25 cellular contexts compared by ENCODE assay signal in genomic region chr1:70256664-70257063, GRCh38.
"Had no signal": no experiment of that assay in that cellular context is flagged by ENCODE, and none has a peak within 500 bp of the region (broad histone marks: within the 10 kb centered on the region; RNA-seq: fewer than 3 reads in every experiment).

No MANE protein-coding gene starts in this region.

- H3K4me1 ChIP-seq: psoas muscle, right lobe of liver, suprapubic skin, transverse colon, vagina had no signal

- H3K27me3 ChIP-seq: dorsolateral prefrontal cortex, right lobe of liver, suprapubic skin, transverse colon, vagina had no signal

- H3K27ac Mint-ChIP-seq: activated CD4-positive, alpha-beta memory T cell treated with anti-CD3 and anti-CD28 coated beads for 36 hours; activated CD4-positive, alpha-beta T cell treated with anti-CD3 and anti-CD28 coated beads for 36 hours; activated naive CD8-positive, alpha-beta T cell treated with anti-CD3 and anti-CD28 coated beads, Interleukin-2, amount 50 U/mL, for 24 hours; activated T-helper 17 cell treated with anti-CD3 and anti-CD28 coated beads, Interleukin-2, amount 50 U/mL, for 72 hours; memory B cell; stimulated activated naive CD8-positive, alpha-beta T cell treated with anti-CD3 and anti-CD28 coated beads, Interleukin-15, Interleukin-2, amounts not matched to agents 100 ng/mL and 50 ng/mL, for 24 hours had no signal

- H3K4me3 ChIP-seq: dorsolateral prefrontal cortex, psoas muscle, right lobe of liver, suprapubic skin, transverse colon, vagina had no signal

- H3K27me3 Mint-ChIP-seq: activated CD4-positive, alpha-beta memory T cell treated with anti-CD3 and anti-CD28 coated beads for 36 hours; activated CD4-positive, alpha-beta T cell treated with anti-CD3 and anti-CD28 coated beads for 36 hours; activated naive CD8-positive, alpha-beta T cell treated with anti-CD3 and anti-CD28 coated beads, Interleukin-2, amount 50 U/mL, for 24 hours; activated T-helper 17 cell treated with anti-CD3 and anti-CD28 coated beads, Interleukin-2, amount 50 U/mL, for 72 hours; brain; memory B cell; naive B cell; stimulated activated naive CD8-positive, alpha-beta T cell treated with anti-CD3 and anti-CD28 coated beads, Interleukin-15, Interleukin-2, amounts not matched to agents 100 ng/mL and 50 ng/mL, for 24 hours had no signal

- H3K9me3 ChIP-seq: psoas muscle, right lobe of liver, suprapubic skin, transverse colon, vagina had no signal

- FAIRE-seq: colon, small intestine had no signal

- H3K36me3 Mint-ChIP-seq: naive B cell had no signal

- H3K27ac ChIP-seq: epithelial cell of prostate, psoas muscle, right lobe of liver, suprapubic skin, transverse colon, vagina had no signal

- H3K9me3 Mint-ChIP-seq: activated CD4-positive, alpha-beta memory T cell treated with anti-CD3 and anti-CD28 coated beads for 36 hours; activated naive CD8-positive, alpha-beta T cell treated with anti-CD3 and anti-CD28 coated beads, Interleukin-2, amount 50 U/mL, for 24 hours; activated T-helper 17 cell treated with anti-CD3 and anti-CD28 coated beads, Interleukin-2, amount 50 U/mL, for 72 hours; brain; memory B cell; naive B cell; stimulated activated naive CD8-positive, alpha-beta T cell treated with anti-CD3 and anti-CD28 coated beads, Interleukin-15, Interleukin-2, amounts not matched to agents 100 ng/mL and 50 ng/mL, for 24 hours had no signal

- ATAC-seq: activated CD4-positive, alpha-beta T cell treated with anti-CD3 and anti-CD28 coated beads for 36 hours; activated naive CD8-positive, alpha-beta T cell treated with anti-CD3 and anti-CD28 coated beads, Interleukin-2, amount 50 U/mL, for 24 hours; activated T-helper 17 cell treated with anti-CD3 and anti-CD28 coated beads, Interleukin-2, amount 50 U/mL, for 72 hours had no signal

- H3K4me3 Mint-ChIP-seq: activated CD4-positive, alpha-beta memory T cell treated with anti-CD3 and anti-CD28 coated beads for 36 hours; activated CD4-positive, alpha-beta T cell treated with anti-CD3 and anti-CD28 coated beads for 36 hours; activated naive CD8-positive, alpha-beta T cell treated with anti-CD3 and anti-CD28 coated beads, Interleukin-2, amount 50 U/mL, for 24 hours; activated T-helper 17 cell treated with anti-CD3 and anti-CD28 coated beads, Interleukin-2, amount 50 U/mL, for 72 hours; brain; memory B cell; naive B cell; stimulated activated naive CD8-positive, alpha-beta T cell treated with anti-CD3 and anti-CD28 coated beads, Interleukin-15, Interleukin-2, amounts not matched to agents 100 ng/mL and 50 ng/mL, for 24 hours had no signal

- H3K4me1 Mint-ChIP-seq: activated CD4-positive, alpha-beta T cell treated with anti-CD3 and anti-CD28 coated beads for 36 hours; activated naive CD8-positive, alpha-beta T cell treated with anti-CD3 and anti-CD28 coated beads, Interleukin-2, amount 50 U/mL, for 24 hours; brain; memory B cell; naive B cell had no signal

- DNase-seq: activated CD4-positive, alpha-beta memory T cell treated with anti-CD3 and anti-CD28 coated beads for 36 hours; activated CD4-positive, alpha-beta T cell treated with anti-CD3 and anti-CD28 coated beads for 36 hours; activated naive CD4-positive, alpha-beta T cell treated with Interleukin-2 at 50 U/mL for 16 hours; activated naive CD8-positive, alpha-beta T cell treated with anti-CD3 and anti-CD28 coated beads, Interleukin-2, amount 50 U/mL, for 24 hours; activated T-cell treated with anti-CD3 and anti-CD28 coated beads for 4 hours; anterior cingulate cortex; central memory CD4-positive, alpha-beta T cell; dorsolateral prefrontal cortex; hypothalamus; islet precursor cell; naive B cell; psoas muscle; right lobe of liver; small intestine; stimulated activated CD4-positive, alpha-beta T cell treated with anti-CD3 and anti-CD28 coated beads, Interleukin-15, amount 100 ng/mL, for 24 hours; stimulated activated CD4-positive, alpha-beta T cell treated with anti-CD3 and anti-CD28 coated beads, Interleukin-2, amount 100 ng/mL, for 48 hours; transverse colon had no signal
